In genomic region chrX:12210196-12210815, GRCh38 we compare ENCODE assay signal across 13 cellular contexts.
A peak's percentile ranks its signal among the peaks of the same experiment; 100 is the strongest.
DNase-seq lines count a peak whose midpoint lies in the region; ATAC-seq and TF ChIP-seq lines count a peak whose summit lies in the region.
"Had no signal": no experiment of that assay in that cellular context is flagged by ENCODE, and none has a peak within 500 bp of the region (broad histone marks: within the 10 kb centered on the region; RNA-seq: fewer than 3 reads in every experiment).

No MANE protein-coding gene starts in this region.

- H2BK5ac ChIP-seq in IMR-90 (ENCODE audit: low read depth, low read length, poor library complexity, severe bottlenecking): peak overlapping the region; percentile 69

- H3K36me3 ChIP-seq in IMR-90 (ENCODE audit: control insufficient read depth, insufficient read depth, low read length): no peaks in the 10 kb centered on the region
- H3K36me3 ChIP-seq: BLaER1 treated with 17β-estradiol and CSF1 and Interleukin-3, amounts not matched to agents 10 nM and 100 nM had no signal

- no peaks in the 10 kb centered on the region for H3K79me1 ChIP-seq in IMR-90 (ENCODE audit: low read depth in 1 of 2, low read length in 2 of 2)

- H3K18ac ChIP-seq in IMR-90 (ENCODE audit: low read depth, low read length): peak overlapping the region; percentile 10; the same call in 1 of the 2 replicates

- H4K20me1 ChIP-seq in IMR-90 (ENCODE audit: insufficient read depth, low read length): no peaks in the 10 kb centered on the region
- H4K20me1 ChIP-seq: BLaER1 treated with 17β-estradiol and CSF1 and Interleukin-3, amounts not matched to agents 10 nM and 100 nM had no signal

- peak overlapping the region; percentile 44 for H2BK20ac ChIP-seq in IMR-90 (ENCODE audit: low read depth, low read length)

- peak overlapping the region; percentile 8; the same call in 1 of the 2 replicates for H3K56ac ChIP-seq in IMR-90 (ENCODE audit: extremely low read depth, insufficient read depth, low read length)

- H3K9ac ChIP-seq in IMR-90 (ENCODE audit: low read depth, low read length): no peak overlapping the region; the same call in 1 of the 2 replicates
- H3K9ac ChIP-seq: BLaER1 treated with 17β-estradiol and CSF1 and Interleukin-3, amounts not matched to agents 10 nM and 100 nM had no signal

- H4K8ac ChIP-seq in IMR-90 (ENCODE audit: low read depth in 2 of 2, low read length in 2 of 2): peak overlapping the region; percentile 4 to 62; a peak in 2 of 4 replicates

- H3K4me3 ChIP-seq in IMR-90 (ENCODE audit: insufficient read depth, low read depth, low read length): no peak overlapping the region
- H3K4me3 ChIP-seq in astrocyte of the spinal cord (ENCODE audit: low read depth, low read length): no peak overlapping the region
- H3K4me3 ChIP-seq: BLaER1 treated with 17β-estradiol and CSF1 and Interleukin-3, amounts not matched to agents 10 nM and 100 nM had no signal

- dilution Hi-C loops in IMR-90 (cut with HindIII; ENCODE audit: low sequenced_read_pairs, unreplicated experiment): no loop called here

- peak overlapping the region; percentile 65 for H3K14ac ChIP-seq in IMR-90 (replicated peaks; ENCODE audit: low read depth, low read length)

- no peaks in the 10 kb centered on the region for H3K27me3 ChIP-seq in IMR-90 (ENCODE audit: control insufficient read depth, insufficient read depth, low read length)

- whole genome bisulfite sequencing in IMR-90 (ENCODE audit: extremely low coverage in 2 of 2, insufficient read length in 1 of 2), 2 experiments: no CpG with 5 or more reads among the region's 4 CpGs

- TF ChIP-seq POLR2A in IMR-90 (IDR thresholded peaks at IDR 0.05; ENCODE audit: low read depth, low read length): no peak

- peak overlapping the region; percentile 82 for H4K91ac ChIP-seq in IMR-90 (ENCODE audit: insufficient read depth, low read depth, low read length)

- POLR2A ChIA-PET in IMR-90 (lab: Charles Lee; ENCODE audit: unreplicated experiment): no interaction called here

- H3K4ac ChIP-seq in IMR-90 (ENCODE audit: low read depth, low read length): peak overlapping the region; percentile 91

- H2AK5ac ChIP-seq in IMR-90 (ENCODE audit: low read depth, low read length): no peak overlapping the region; the same call in 1 of the 2 replicates

- H2BK15ac ChIP-seq in IMR-90 (ENCODE audit: low read depth, low read length): peak overlapping the region; percentile 37; the same call in 1 of the 3 replicates

- ATAC-seq in IMR-90 (ENCODE audit: low read depth): peak; percentile 78
- ATAC-seq: activated naive CD8-positive, alpha-beta T cell treated with anti-CD3 and anti-CD28 coated beads, Interleukin-2, amount 50 U/mL, for 24 hours; effector memory CD8-positive, alpha-beta T cell; naive thymus-derived CD4-positive, alpha-beta T cell had no signal

- intact Hi-C loops in IMR-90 (cut with micrococcal nuclease): no loop called here

- TF ChIP-seq CTCF in IMR-90 (conservative IDR thresholded peaks at IDR 0.05; ENCODE audit: low read depth, low read length) (no peak), astrocyte of the spinal cord (IDR thresholded peaks at IDR 0.05; ENCODE audit: low read depth, low read length) (no peak)

- DNase-seq in AG08396 (ENCODE audit: low spot score): peak; percentile 29
- peak; percentile 78 for DNase-seq in IMR-90
- DNase-seq in astrocyte of the spinal cord (ENCODE audit: low read depth, low spot score): peak; percentile 73
- DNase-seq in kidney tubule cell (ENCODE audit: low spot score): peak; percentile 64
- no peak for DNase-seq in activated effector memory CD4-positive, alpha-beta T cell treated with anti-CD3 and anti-CD28 coated beads, Interleukin-2, amount 50 U/mL, for 16 hours
- DNase-seq in NOMO-1 treated with dmso at 0.1 percent for 144 hours (lab: John Stamatoyannopoulos, UW; ENCODE audit: unreplicated experiment): no peak
- no peak for DNase-seq in SKM-1 treated with dmso at 0.1 percent for 144 hours (lab: John Stamatoyannopoulos, UW; ENCODE audit: unreplicated experiment)
- no peak for DNase-seq in occipital lobe (lab: John Stamatoyannopoulos, UW)
- DNase-seq: activated CD8-positive, alpha-beta memory T cell treated with anti-CD3 and anti-CD28 coated beads, Interleukin-2, amount 50 U/mL, for 4 hours; activated naive CD8-positive, alpha-beta T cell treated with anti-CD3 and anti-CD28 coated beads, Interleukin-2, amount 50 U/mL, for 24 hours; effector memory CD8-positive, alpha-beta T cell; naive thymus-derived CD4-positive, alpha-beta T cell had no signal

- H2AK9ac ChIP-seq in IMR-90 (replicated peaks; ENCODE audit: low read depth, low read length, poor library complexity): peak overlapping the region; percentile 83

- no peak for TF ChIP-seq RAD21 in IMR-90 (IDR thresholded peaks at IDR 0.05; ENCODE audit: low read length)

- peaks cover 2% of the 10 kb centered on the region; the same call in 1 of the 2 replicates for H3K9me1 ChIP-seq in IMR-90 (ENCODE audit: insufficient read depth, low read length)

- H2AFZ ChIP-seq in IMR-90 (replicated peaks; ENCODE audit: low read length, poor library complexity): peak overlapping the region; percentile 91

- in situ Hi-C loops in IMR-90 (cut with MboI; ENCODE audit: low sequenced_read_pairs): no loop called here
- in situ Hi-C loops in astrocyte of the spinal cord (cut with HindIII; ENCODE audit: low sequenced_read_pairs): no loop called here

- H3K23ac ChIP-seq in IMR-90 (ENCODE audit: low read depth, low read length): peak overlapping the region; percentile 41; the same call in 1 of the 2 replicates

- H3K4me2 ChIP-seq in IMR-90 (ENCODE audit: low read depth, low read length): peak overlapping the region; percentile 53
- H3K4me2 ChIP-seq: BLaER1 treated with 17β-estradiol and CSF1 and Interleukin-3, amounts not matched to agents 10 nM and 100 nM had no signal

- 0 out of 2 replicates have a peak overlapping the region, but pooled peaks have one; percentile 5 for H4K5ac ChIP-seq in IMR-90 (ENCODE audit: low read depth, low read length)

- BruUV-seq in IMR-90 (replicated peaks; lab: Mats Ljungman, UMichigan): no TSS peak

- H2BK120ac ChIP-seq in IMR-90 (ENCODE audit: low read depth, low read length): peak overlapping the region; percentile 93

- CTCF ChIA-PET in IMR-90 (lab: Yijun Ruan, JAX): no interaction called here

- H3K4me1 ChIP-seq in IMR-90 (ENCODE audit: control insufficient read depth, insufficient read depth, low read length): no peaks in the 10 kb centered on the region
- H3K4me1 ChIP-seq: BLaER1 treated with 17β-estradiol and CSF1 and Interleukin-3, amounts not matched to agents 10 nM and 100 nM had no signal

- H3K27ac ChIP-seq in IMR-90 (ENCODE audit: insufficient read depth, low read length): peak overlapping the region; percentile 4; the same call in 1 of the 2 replicates
- H3K27ac ChIP-seq: BLaER1 treated with 17β-estradiol and CSF1 and Interleukin-3, amounts not matched to agents 10 nM and 100 nM had no signal

- H3K9me3 ChIP-seq in IMR-90 (ENCODE audit: control insufficient read depth, insufficient read depth, low read length): no peaks in the 10 kb centered on the region

TF ChIP-seq in IMR-90, 13 proteins besides CTCF, POLR2A, EP300 and RAD21:
- TF ChIP-seq CHD1 (IDR thresholded peaks at IDR 0.05; ENCODE audit: low read depth, low read length) (no peak), MAZ (IDR thresholded peaks at IDR 0.05; ENCODE audit: borderline replicate concordance, low read depth, low read length) (no peak), USF2 (IDR thresholded peaks at IDR 0.05; ENCODE audit: low read depth, low read length) (peak; percentile 74), CEBPB (IDR thresholded peaks at IDR 0.05; ENCODE audit: low read depth, low read length) (no peak), BHLHE40 (IDR thresholded peaks at IDR 0.05; ENCODE audit: low read depth, low read length) (no peak)

Comparison
In these comparisons a context has a peak if more than half of its experiments do, and no peak if none do; other contexts are left out.
1. DNase-seq: peak in AG08396 (single experiment), IMR-90 (single experiment), astrocyte of the spinal cord (single experiment) and kidney tubule cell (single experiment); none in activated effector memory CD4-positive, alpha-beta T cell treated with anti-CD3 and anti-CD28 coated beads, Interleukin-2, amount 50 U/mL, for 16 hours (single experiment), NOMO-1 treated with dmso at 0.1 percent for 144 hours (single experiment), SKM-1 treated with dmso at 0.1 percent for 144 hours (single experiment) and occipital lobe (single experiment).